In genomic region chr20:36924167-36925045, GRCh38 we compare ENCODE assay signal across 1 cellular context.
TF ChIP-seq lines count a peak whose summit lies in the region.

No MANE protein-coding gene starts in this region.

TF ChIP-seq in K562, 482 proteins besides CTCF, POLR2A, EP300 and RAD21 (continued from another document and continues in another):
- TF ChIP-seq CHD7 (IDR thresholded peaks at IDR 0.05; ENCODE audit: low read depth, low read length) (no peak), ARID2 (IDR thresholded peaks at IDR 0.05) (peak; percentile 65; the same call in 1 of the 2 replicates), ETV1 (tag; conservative IDR thresholded peaks at IDR 0.05; ENCODE audit: low read depth) (no peak), KHSRP (IDR thresholded peaks at IDR 0.05) (no peak), FOXA3 (CRISPR knock-in tag; conservative IDR thresholded peaks at IDR 0.05 in 1 of 2, IDR thresholded peaks at IDR 0.05 in 1 of 2) (no peak), FOXA1 (IDR thresholded peaks at IDR 0.05; ENCODE audit: borderline replicate concordance) (no peak), FOXK1 (CRISPR knock-in tag; IDR thresholded peaks at IDR 0.05; ENCODE audit: borderline replicate concordance) (no peak), TGIF2 (CRISPR knock-in tag; IDR thresholded peaks at IDR 0.05) (no peak), E2F3 (CRISPR knock-in tag; IDR thresholded peaks at IDR 0.05) (no peak), OTX1 (CRISPR knock-in tag; IDR thresholded peaks at IDR 0.05) (peak; percentile 89; the same call in 1 of the 2 replicates), ELF2 (CRISPR knock-in tag; IDR thresholded peaks at IDR 0.05) (no peak), E4F1 (CRISPR knock-in tag; IDR thresholded peaks at IDR 0.05; ENCODE audit: borderline replicate concordance) (no peak), SFPQ (IDR thresholded peaks at IDR 0.05; ENCODE audit: low read depth, low read length) (no peak), CCAR2 (IDR thresholded peaks at IDR 0.05; ENCODE audit: low read depth, low read length) (no peak), BACH1 (tag; IDR thresholded peaks at IDR 0.05) (no peak), EGR1 (conservative IDR thresholded peaks at IDR 0.05) (no peak), MBD1 (CRISPR knock-in tag; IDR thresholded peaks at IDR 0.05) (no peak), PURB (CRISPR knock-in tag; IDR thresholded peaks at IDR 0.05; ENCODE audit: low read depth) (no peak), GABPB2 (CRISPR knock-in tag; conservative IDR thresholded peaks at IDR 0.05) (no peak), MTA2 (IDR thresholded peaks at IDR 0.05; ENCODE audit: low read depth) (peak; percentile 56), GTF2A2 (tag; IDR thresholded peaks at IDR 0.05) (no peak), FOXO4 (CRISPR knock-in tag; IDR thresholded peaks at IDR 0.05) (no peak), CBX3 (IDR thresholded peaks at IDR 0.05; ENCODE audit: borderline replicate concordance in 1 of 2, low read length in 2 of 2) (no peak; a peak in 1 of 3 replicates), MAFK (IDR thresholded peaks at IDR 0.05; ENCODE audit: low read length) (no peak), PATZ1 (CRISPR knock-in tag; IDR thresholded peaks at IDR 0.05; ENCODE audit: borderline replicate concordance) (no peak), MEF2D (tag; conservative IDR thresholded peaks at IDR 0.05; ENCODE audit: low read depth) (no peak; the same call in 1 of the 2 replicates), ZNF699 (CRISPR knock-in tag; IDR thresholded peaks at IDR 0.05; ENCODE audit: insufficient replicate concordance) (no peak), KLF1 (tag; IDR thresholded peaks at IDR 0.05) (no peak), ZNF639 (CRISPR knock-in tag; conservative IDR thresholded peaks at IDR 0.05 in 1 of 2, IDR thresholded peaks at IDR 0.05 in 1 of 2) (no peak), HSF4 (CRISPR knock-in tag; IDR thresholded peaks at IDR 0.05; ENCODE audit: borderline replicate concordance) (no peak), VEZF1 (CRISPR knock-in tag; IDR thresholded peaks at IDR 0.05) (no peak; the same call in 1 of the 2 replicates), NELFE (IDR thresholded peaks at IDR 0.05; ENCODE audit: insufficient read depth, insufficient read length) (no peak), ILK (tag; IDR thresholded peaks at IDR 0.05; ENCODE audit: borderline replicate concordance, low read depth) (no peak), TEAD4 (IDR thresholded peaks at IDR 0.05; ENCODE audit: low read length) (peak; percentile 80), TEAD4 (CRISPR knock-in tag; IDR thresholded peaks at IDR 0.05; ENCODE audit: borderline replicate concordance) (no peak)
